1 cellular context compared by ENCODE assay signal in genomic region chr20:44776977-44777376, GRCh38.
A peak's percentile ranks its signal among the peaks of the same experiment; 100 is the strongest.
TF ChIP-seq lines count a peak whose summit lies in the region.

No MANE protein-coding gene starts in this region.

TF ChIP-seq in HepG2, 621 proteins besides CTCF, POLR2A, EP300 and RAD21 (continued from another document and continues in another):
- TF ChIP-seq, protein P1, sequence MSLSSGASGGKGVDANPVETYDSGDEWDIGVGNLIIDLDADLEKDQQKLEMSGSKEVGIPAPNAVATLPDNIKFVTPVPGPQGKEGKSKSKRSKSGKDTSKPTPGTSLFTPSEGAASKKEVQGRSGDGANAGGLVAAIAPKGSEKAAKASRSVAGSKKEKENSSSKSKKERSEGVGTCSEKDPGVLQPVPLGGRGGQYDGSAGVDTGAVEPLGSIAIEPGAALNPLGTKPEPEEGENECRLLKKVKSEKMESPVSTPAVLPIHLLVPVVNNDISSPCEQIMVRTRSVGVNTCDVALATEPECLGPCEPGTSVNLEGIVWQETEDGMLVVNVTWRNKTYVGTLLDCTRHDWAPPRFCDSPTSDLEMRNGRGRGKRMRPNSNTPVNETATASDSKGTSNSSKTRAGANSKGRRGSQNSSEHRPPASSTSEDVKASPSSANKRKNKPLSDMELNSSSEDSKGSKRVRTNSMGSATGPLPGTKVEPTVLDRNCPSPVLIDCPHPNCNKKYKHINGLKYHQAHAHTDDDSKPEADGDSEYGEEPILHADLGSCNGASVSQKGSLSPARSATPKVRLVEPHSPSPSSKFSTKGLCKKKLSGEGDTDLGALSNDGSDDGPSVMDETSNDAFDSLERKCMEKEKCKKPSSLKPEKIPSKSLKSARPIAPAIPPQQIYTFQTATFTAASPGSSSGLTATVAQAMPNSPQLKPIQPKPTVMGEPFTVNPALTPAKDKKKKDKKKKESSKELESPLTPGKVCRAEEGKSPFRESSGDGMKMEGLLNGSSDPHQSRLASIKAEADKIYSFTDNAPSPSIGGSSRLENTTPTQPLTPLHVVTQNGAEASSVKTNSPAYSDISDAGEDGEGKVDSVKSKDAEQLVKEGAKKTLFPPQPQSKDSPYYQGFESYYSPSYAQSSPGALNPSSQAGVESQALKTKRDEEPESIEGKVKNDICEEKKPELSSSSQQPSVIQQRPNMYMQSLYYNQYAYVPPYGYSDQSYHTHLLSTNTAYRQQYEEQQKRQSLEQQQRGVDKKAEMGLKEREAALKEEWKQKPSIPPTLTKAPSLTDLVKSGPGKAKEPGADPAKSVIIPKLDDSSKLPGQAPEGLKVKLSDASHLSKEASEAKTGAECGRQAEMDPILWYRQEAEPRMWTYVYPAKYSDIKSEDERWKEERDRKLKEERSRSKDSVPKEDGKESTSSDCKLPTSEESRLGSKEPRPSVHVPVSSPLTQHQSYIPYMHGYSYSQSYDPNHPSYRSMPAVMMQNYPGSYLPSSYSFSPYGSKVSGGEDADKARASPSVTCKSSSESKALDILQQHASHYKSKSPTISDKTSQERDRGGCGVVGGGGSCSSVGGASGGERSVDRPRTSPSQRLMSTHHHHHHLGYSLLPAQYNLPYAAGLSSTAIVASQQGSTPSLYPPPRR (CRISPR knock-in tag; IDR thresholded peaks at IDR 0.05; ENCODE audit: borderline replicate concordance) = no peak
- TF ChIP-seq, protein P2, sequence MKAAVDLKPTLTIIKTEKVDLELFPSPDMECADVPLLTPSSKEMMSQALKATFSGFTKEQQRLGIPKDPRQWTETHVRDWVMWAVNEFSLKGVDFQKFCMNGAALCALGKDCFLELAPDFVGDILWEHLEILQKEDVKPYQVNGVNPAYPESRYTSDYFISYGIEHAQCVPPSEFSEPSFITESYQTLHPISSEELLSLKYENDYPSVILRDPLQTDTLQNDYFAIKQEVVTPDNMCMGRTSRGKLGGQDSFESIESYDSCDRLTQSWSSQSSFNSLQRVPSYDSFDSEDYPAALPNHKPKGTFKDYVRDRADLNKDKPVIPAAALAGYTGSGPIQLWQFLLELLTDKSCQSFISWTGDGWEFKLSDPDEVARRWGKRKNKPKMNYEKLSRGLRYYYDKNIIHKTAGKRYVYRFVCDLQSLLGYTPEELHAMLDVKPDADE (CRISPR knock-in tag; IDR thresholded peaks at IDR 0.05) = no peak; the same call in 1 of the 2 replicates
- TF ChIP-seq PPARG (CRISPR knock-in tag; conservative IDR thresholded peaks at IDR 0.05) = no peak
- no peak for TF ChIP-seq ZNF883 (CRISPR knock-in tag; IDR thresholded peaks at IDR 0.05; ENCODE audit: not compliant biosample characterization)
- TF ChIP-seq ZBTB7A (CRISPR knock-in tag; IDR thresholded peaks at IDR 0.05) = no peak
- TF ChIP-seq, protein P3, sequence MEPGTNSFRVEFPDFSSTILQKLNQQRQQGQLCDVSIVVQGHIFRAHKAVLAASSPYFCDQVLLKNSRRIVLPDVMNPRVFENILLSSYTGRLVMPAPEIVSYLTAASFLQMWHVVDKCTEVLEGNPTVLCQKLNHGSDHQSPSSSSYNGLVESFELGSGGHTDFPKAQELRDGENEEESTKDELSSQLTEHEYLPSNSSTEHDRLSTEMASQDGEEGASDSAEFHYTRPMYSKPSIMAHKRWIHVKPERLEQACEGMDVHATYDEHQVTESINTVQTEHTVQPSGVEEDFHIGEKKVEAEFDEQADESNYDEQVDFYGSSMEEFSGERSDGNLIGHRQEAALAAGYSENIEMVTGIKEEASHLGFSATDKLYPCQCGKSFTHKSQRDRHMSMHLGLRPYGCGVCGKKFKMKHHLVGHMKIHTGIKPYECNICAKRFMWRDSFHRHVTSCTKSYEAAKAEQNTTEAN (CRISPR knock-in tag; conservative IDR thresholded peaks at IDR 0.05) = peak; percentile 68; the same call in 1 of the 2 replicates
- no peak; the same call in 1 of the 2 replicates for TF ChIP-seq NCOA2 (CRISPR knock-in tag; IDR thresholded peaks at IDR 0.05)
- peak; percentile 16; the same call in 1 of the 2 replicates for TF ChIP-seq IRF2 (CRISPR knock-in tag; IDR thresholded peaks at IDR 0.05)
- 0 out of 2 replicates have a peak, but pooled peaks have one; percentile 50 for TF ChIP-seq ZMAT3 (CRISPR knock-in tag; conservative IDR thresholded peaks at IDR 0.05)
- no peak for TF ChIP-seq ZNF790 (CRISPR knock-in tag; IDR thresholded peaks at IDR 0.05; ENCODE audit: borderline replicate concordance)
- TF ChIP-seq ZNF800 (CRISPR knock-in tag; IDR thresholded peaks at IDR 0.05) = peak; percentile 37; the same call in 1 of the 2 replicates
- peak; percentile 66; the same call in 1 of the 2 replicates for TF ChIP-seq ZNF558 (CRISPR knock-in tag; IDR thresholded peaks at IDR 0.05; ENCODE audit: borderline replicate concordance)
- no peak for TF ChIP-seq FOXP1 (IDR thresholded peaks at IDR 0.05)
- 0 out of 2 replicates have a peak, but pooled peaks have one; percentile 42 for TF ChIP-seq FOXP1 (CRISPR knock-in tag; IDR thresholded peaks at IDR 0.05)
- TF ChIP-seq ELF3 (CRISPR knock-in tag; IDR thresholded peaks at IDR 0.05) = 0 out of 2 replicates have a peak, but pooled peaks have one; percentile 46
- no peak for TF ChIP-seq ZNF460 (CRISPR knock-in tag; IDR thresholded peaks at IDR 0.05; ENCODE audit: borderline replicate concordance)
- TF ChIP-seq ZNF501 (CRISPR knock-in tag; IDR thresholded peaks at IDR 0.05) = no peak
- TF ChIP-seq ZXDC (CRISPR knock-in tag; IDR thresholded peaks at IDR 0.05) = no peak
- TF ChIP-seq ZZZ3 (CRISPR knock-in tag; IDR thresholded peaks at IDR 0.05; ENCODE audit: borderline replicate concordance) = no peak
- TF ChIP-seq KLF9 (CRISPR knock-in tag; IDR thresholded peaks at IDR 0.05; ENCODE audit: low read depth) = 0 out of 2 replicates have a peak, but pooled peaks have one; percentile 41
- TF ChIP-seq DRAP1 (CRISPR knock-in tag; IDR thresholded peaks at IDR 0.05) = no peak
- TF ChIP-seq ZNF136 (CRISPR knock-in tag; IDR thresholded peaks at IDR 0.05; ENCODE audit: low read depth) = no peak
- TF ChIP-seq ZSCAN22 (CRISPR knock-in tag; IDR thresholded peaks at IDR 0.05) = no peak
- no peak for TF ChIP-seq ZBTB20 (CRISPR knock-in tag; IDR thresholded peaks at IDR 0.05; ENCODE audit: borderline replicate concordance, low read depth)
- TF ChIP-seq MED13 (CRISPR knock-in tag; IDR thresholded peaks at IDR 0.05) = no peak
- no peak for TF ChIP-seq SRSF1 (optimal IDR thresholded peaks at IDR 0.05; ENCODE audit: low read depth, low read length)
- no peak for TF ChIP-seq KMT2A (CRISPR knock-in tag; IDR thresholded peaks at IDR 0.05)
- TF ChIP-seq ZNF557 (CRISPR knock-in tag; IDR thresholded peaks at IDR 0.05) = peak; percentile 80; the same call in 1 of the 2 replicates
- 0 out of 2 replicates have a peak, but pooled peaks have one; percentile 55 for TF ChIP-seq CREB3 (CRISPR knock-in tag; IDR thresholded peaks at IDR 0.05)
- no peak for TF ChIP-seq ZNF720 (CRISPR knock-in tag; IDR thresholded peaks at IDR 0.05)
- no peak for TF ChIP-seq HMGA1 (CRISPR knock-in tag; conservative IDR thresholded peaks at IDR 0.05)
- TF ChIP-seq PLSCR1 (CRISPR knock-in tag; IDR thresholded peaks at IDR 0.05; ENCODE audit: borderline replicate concordance) = no peak
- no peak for TF ChIP-seq ZNF20 (CRISPR knock-in tag; IDR thresholded peaks at IDR 0.05)
- TF ChIP-seq TCF7L2 (IDR thresholded peaks at IDR 0.05; ENCODE audit: low read depth, low read length) = no peak
- TF ChIP-seq, protein P4, sequence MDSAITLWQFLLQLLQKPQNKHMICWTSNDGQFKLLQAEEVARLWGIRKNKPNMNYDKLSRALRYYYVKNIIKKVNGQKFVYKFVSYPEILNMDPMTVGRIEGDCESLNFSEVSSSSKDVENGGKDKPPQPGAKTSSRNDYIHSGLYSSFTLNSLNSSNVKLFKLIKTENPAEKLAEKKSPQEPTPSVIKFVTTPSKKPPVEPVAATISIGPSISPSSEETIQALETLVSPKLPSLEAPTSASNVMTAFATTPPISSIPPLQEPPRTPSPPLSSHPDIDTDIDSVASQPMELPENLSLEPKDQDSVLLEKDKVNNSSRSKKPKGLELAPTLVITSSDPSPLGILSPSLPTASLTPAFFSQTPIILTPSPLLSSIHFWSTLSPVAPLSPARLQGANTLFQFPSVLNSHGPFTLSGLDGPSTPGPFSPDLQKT (CRISPR knock-in tag; IDR thresholded peaks at IDR 0.05; ENCODE audit: borderline replicate concordance) = no peak
- TF ChIP-seq, protein P5, sequence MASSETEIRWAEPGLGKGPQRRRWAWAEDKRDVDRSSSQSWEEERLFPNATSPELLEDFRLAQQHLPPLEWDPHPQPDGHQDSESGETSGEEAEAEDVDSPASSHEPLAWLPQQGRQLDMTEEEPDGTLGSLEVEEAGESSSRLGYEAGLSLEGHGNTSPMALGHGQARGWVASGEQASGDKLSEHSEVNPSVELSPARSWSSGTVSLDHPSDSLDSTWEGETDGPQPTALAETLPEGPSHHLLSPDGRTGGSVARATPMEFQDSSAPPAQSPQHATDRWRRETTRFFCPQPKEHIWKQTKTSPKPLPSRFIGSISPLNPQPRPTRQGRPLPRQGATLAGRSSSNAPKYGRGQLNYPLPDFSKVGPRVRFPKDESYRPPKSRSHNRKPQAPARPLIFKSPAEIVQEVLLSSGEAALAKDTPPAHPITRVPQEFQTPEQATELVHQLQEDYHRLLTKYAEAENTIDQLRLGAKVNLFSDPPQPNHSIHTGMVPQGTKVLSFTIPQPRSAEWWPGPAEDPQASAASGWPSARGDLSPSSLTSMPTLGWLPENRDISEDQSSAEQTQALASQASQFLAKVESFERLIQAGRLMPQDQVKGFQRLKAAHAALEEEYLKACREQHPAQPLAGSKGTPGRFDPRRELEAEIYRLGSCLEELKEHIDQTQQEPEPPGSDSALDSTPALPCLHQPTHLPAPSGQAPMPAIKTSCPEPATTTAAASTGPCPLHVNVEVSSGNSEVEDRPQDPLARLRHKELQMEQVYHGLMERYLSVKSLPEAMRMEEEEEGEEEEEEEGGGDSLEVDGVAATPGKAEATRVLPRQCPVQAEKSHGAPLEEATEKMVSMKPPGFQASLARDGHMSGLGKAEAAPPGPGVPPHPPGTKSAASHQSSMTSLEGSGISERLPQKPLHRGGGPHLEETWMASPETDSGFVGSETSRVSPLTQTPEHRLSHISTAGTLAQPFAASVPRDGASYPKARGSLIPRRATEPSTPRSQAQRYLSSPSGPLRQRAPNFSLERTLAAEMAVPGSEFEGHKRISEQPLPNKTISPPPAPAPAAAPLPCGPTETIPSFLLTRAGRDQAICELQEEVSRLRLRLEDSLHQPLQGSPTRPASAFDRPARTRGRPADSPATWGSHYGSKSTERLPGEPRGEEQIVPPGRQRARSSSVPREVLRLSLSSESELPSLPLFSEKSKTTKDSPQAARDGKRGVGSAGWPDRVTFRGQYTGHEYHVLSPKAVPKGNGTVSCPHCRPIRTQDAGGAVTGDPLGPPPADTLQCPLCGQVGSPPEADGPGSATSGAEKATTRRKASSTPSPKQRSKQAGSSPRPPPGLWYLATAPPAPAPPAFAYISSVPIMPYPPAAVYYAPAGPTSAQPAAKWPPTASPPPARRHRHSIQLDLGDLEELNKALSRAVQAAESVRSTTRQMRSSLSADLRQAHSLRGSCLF (CRISPR knock-in tag; IDR thresholded peaks at IDR 0.05; ENCODE audit: borderline replicate concordance) = no peak
- no peak for TF ChIP-seq MBNL3 (CRISPR knock-in tag; conservative IDR thresholded peaks at IDR 0.05)
